1 cellular context compared by ENCODE assay signal in the genomic region with DNA sequence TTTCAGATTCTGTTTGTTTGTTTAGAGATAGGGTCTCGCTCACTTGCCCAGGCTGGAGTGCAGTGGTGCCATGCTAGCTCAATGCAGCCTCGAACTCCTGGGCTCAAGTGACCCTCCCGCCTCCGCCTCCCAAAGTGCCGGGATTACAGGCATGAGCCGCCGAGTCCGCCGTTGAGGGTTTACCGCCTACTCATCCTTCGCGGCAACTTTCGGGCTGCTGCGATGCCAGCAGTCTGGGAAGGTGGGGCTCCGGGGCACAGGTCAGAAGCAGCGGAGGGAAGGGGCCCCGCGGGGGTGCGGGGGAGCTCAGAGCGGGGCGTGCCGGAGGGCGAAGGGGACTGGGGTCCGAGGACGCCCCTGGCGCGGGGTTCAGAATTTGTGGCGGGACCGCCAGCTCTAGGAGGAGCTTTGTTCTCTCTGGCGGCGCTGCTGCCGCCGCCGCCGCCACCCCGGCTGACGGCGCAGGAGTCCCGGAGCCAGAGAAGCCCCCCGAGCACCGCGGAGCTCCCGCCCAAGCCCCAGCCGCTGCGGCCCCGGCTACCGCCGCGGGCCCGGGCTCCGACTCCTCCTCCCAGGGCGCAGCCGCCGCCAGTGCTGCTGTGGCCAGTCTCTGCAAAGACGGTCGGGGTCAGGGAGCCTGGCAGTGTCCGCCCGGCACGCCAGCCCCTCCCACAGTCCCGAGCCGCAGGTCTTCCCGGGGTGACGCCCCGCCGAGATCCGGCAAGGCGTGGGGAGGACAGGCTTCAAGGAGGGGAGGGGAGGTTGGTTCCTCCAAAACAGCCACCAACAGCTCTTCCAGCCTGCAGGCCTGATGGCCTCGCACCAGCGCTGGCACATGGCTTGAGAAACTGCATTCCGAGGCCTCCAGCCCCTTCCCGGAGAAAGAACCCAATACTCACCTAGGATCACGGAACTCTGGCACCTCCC.
A peak's percentile ranks its signal among the peaks of the same experiment; 100 is the strongest.
TF ChIP-seq lines count a peak whose summit lies in the region.

No MANE protein-coding gene starts in this region.

TF ChIP-seq in GM12878, 131 proteins besides CTCF, POLR2A, EP300 and RAD21:
- TF ChIP-seq RELA (IDR thresholded peaks at IDR 0.05; ENCODE audit: borderline replicate concordance, partially characterized antibody), result no peak
- no peak for TF ChIP-seq GATAD2B (conservative IDR thresholded peaks at IDR 0.05; ENCODE audit: low read depth)
- TF ChIP-seq HDGF (IDR thresholded peaks at IDR 0.05), result no peak
- no peak for TF ChIP-seq ZNF384 (IDR thresholded peaks at IDR 0.05; ENCODE audit: borderline replicate concordance, low read depth, low read length)
- peak; percentile 19 for TF ChIP-seq SUZ12 (IDR thresholded peaks at IDR 0.05; ENCODE audit: unreplicated experiment)
- TF ChIP-seq ATF7 (IDR thresholded peaks at IDR 0.05; ENCODE audit: low read depth), result no peak
- TF ChIP-seq IKZF1 (conservative IDR thresholded peaks at IDR 0.05), result no peak
- TF ChIP-seq, protein P1, sequence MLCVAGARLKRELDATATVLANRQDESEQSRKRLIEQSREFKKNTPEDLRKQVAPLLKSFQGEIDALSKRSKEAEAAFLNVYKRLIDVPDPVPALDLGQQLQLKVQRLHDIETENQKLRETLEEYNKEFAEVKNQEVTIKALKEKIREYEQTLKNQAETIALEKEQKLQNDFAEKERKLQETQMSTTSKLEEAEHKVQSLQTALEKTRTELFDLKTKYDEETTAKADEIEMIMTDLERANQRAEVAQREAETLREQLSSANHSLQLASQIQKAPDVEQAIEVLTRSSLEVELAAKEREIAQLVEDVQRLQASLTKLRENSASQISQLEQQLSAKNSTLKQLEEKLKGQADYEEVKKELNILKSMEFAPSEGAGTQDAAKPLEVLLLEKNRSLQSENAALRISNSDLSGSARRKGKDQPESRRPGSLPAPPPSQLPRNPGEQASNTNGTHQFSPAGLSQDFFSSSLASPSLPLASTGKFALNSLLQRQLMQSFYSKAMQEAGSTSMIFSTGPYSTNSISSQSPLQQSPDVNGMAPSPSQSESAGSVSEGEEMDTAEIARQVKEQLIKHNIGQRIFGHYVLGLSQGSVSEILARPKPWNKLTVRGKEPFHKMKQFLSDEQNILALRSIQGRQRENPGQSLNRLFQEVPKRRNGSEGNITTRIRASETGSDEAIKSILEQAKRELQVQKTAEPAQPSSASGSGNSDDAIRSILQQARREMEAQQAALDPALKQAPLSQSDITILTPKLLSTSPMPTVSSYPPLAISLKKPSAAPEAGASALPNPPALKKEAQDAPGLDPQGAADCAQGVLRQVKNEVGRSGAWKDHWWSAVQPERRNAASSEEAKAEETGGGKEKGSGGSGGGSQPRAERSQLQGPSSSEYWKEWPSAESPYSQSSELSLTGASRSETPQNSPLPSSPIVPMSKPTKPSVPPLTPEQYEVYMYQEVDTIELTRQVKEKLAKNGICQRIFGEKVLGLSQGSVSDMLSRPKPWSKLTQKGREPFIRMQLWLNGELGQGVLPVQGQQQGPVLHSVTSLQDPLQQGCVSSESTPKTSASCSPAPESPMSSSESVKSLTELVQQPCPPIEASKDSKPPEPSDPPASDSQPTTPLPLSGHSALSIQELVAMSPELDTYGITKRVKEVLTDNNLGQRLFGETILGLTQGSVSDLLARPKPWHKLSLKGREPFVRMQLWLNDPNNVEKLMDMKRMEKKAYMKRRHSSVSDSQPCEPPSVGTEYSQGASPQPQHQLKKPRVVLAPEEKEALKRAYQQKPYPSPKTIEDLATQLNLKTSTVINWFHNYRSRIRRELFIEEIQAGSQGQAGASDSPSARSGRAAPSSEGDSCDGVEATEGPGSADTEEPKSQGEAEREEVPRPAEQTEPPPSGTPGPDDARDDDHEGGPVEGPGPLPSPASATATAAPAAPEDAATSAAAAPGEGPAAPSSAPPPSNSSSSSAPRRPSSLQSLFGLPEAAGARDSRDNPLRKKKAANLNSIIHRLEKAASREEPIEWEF (IDR thresholded peaks at IDR 0.05; ENCODE audit: insufficient replicate concordance, low read depth, low read length), result no peak
